ENCODE assay signal across 1 cellular context in the genomic region with DNA sequence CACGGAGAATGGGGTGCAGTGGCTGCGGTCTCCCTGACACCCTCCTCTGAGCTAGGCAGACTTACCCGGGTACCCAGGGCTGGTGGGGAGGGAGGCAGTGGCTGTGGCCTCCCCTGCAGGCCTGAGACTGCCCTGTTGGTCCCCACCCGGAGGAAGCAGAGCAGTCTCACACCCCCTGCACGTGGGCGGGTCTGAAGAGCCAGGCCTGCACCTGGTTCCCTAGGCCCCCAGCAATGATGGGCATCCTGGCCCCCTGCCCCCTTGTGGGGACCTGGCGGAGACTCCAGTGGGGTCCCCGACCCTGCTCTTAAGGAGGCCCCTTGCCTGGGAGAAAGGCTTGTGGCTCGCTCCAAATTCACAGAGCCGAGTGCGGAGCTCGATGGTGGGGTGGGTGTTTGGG.
TF ChIP-seq lines count a peak whose summit lies in the region.

No MANE protein-coding gene starts in this region.

TF ChIP-seq in GM23338, 12 proteins besides CTCF, POLR2A, EP300 and RAD21 (continued from another document):
- TF ChIP-seq, protein P1, sequence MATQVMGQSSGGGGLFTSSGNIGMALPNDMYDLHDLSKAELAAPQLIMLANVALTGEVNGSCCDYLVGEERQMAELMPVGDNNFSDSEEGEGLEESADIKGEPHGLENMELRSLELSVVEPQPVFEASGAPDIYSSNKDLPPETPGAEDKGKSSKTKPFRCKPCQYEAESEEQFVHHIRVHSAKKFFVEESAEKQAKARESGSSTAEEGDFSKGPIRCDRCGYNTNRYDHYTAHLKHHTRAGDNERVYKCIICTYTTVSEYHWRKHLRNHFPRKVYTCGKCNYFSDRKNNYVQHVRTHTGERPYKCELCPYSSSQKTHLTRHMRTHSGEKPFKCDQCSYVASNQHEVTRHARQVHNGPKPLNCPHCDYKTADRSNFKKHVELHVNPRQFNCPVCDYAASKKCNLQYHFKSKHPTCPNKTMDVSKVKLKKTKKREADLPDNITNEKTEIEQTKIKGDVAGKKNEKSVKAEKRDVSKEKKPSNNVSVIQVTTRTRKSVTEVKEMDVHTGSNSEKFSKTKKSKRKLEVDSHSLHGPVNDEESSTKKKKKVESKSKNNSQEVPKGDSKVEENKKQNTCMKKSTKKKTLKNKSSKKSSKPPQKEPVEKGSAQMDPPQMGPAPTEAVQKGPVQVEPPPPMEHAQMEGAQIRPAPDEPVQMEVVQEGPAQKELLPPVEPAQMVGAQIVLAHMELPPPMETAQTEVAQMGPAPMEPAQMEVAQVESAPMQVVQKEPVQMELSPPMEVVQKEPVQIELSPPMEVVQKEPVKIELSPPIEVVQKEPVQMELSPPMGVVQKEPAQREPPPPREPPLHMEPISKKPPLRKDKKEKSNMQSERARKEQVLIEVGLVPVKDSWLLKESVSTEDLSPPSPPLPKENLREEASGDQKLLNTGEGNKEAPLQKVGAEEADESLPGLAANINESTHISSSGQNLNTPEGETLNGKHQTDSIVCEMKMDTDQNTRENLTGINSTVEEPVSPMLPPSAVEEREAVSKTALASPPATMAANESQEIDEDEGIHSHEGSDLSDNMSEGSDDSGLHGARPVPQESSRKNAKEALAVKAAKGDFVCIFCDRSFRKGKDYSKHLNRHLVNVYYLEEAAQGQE (IDR thresholded peaks at IDR 0.05; ENCODE audit: unreplicated experiment): no peak
- no peak for TF ChIP-seq NANOG (IDR thresholded peaks at IDR 0.05; ENCODE audit: borderline replicate concordance)
